In the genomic region with DNA sequence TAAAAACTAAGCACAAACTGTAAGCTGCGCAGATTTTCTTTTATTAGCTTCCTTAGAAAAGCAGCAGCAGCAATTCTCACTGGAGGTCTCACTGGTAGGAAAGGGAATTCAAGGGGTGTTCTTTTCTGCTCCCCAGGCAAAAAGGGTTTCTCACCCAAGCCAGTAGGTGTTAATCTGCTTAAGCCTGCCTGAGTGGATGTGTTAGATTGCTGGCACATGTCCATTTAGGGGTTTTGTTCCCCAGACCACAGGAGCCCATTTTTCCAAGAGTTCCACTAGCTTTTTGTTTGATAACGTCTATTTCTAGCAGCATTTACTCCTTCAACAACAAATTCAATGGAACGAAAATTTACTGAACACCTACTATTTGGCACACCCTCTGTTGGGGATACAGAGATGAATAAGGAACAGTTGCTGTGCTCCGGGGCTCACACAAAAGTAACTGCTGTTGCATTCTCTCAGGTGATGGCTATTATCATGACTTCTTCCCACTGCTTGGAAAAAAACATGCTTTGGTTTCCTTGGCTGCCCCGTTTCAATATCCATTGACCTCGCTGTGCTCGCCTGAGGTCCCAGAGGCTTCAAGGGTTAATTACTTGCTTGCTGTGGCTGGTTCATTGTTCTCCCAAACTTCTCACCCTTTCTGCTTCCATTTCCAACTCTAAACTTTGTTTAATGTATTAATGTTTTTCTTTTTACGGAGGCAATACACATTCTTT, we compare ENCODE assay signal across 14 cellular contexts. TPM values are rescaled to one million over a fixed set of nuclear protein-coding genes. Genes with fewer than 3 reads are reported as not detected.
DNase-seq lines count a peak whose midpoint lies in the region; ATAC-seq and TF ChIP-seq lines count a peak whose summit lies in the region.
"Had no signal": no experiment of that assay in that cellular context is flagged by ENCODE, and none has a peak within 500 bp of the region (broad histone marks: within the 10 kb centered on the region; RNA-seq: fewer than 3 reads in every experiment).

No MANE protein-coding gene starts in this region.

- H3K9me3 Mint-ChIP-seq in neural progenitor cell, result no peaks in the 10 kb centered on the region
- H3K9me3 Mint-ChIP-seq: CD8-positive, alpha-beta T cell; IgD-negative memory B cell had no signal

- H3K79me2 ChIP-seq in neural progenitor cell (ENCODE audit: low read depth), result no peaks in the 10 kb centered on the region

- H3F3A ChIP-seq in neural progenitor cell (ENCODE audit: low read depth), result peaks cover 40% of the 10 kb centered on the region

- H3K4me2 ChIP-seq in neural progenitor cell, result peak overlapping the region; percentile 70

- H3K4me3 Mint-ChIP-seq in neural progenitor cell, result peak overlapping the region; percentile 33
- H3K4me3 Mint-ChIP-seq: CD8-positive, alpha-beta T cell; IgD-negative memory B cell had no signal

- H3K4me1 Mint-ChIP-seq in neural progenitor cell, result peaks cover 52% of the 10 kb centered on the region

- no peak for TF ChIP-seq CTCF in neural progenitor cell (IDR thresholded peaks at IDR 0.05)

- H3K4me3 ChIP-seq in ectodermal cell (ENCODE audit: insufficient read depth, low read depth, low read length) (no peak overlapping the region), neural progenitor cell (peak overlapping the region; percentile 9)

- H3K9me3 ChIP-seq in ectodermal cell (ENCODE audit: control insufficient read depth, low read length) (no peaks in the 10 kb centered on the region), neural progenitor cell (ENCODE audit: low read depth) (no peaks in the 10 kb centered on the region)

- H3K36me3 Mint-ChIP-seq in neural progenitor cell, result peaks cover 50% of the 10 kb centered on the region
- H3K36me3 Mint-ChIP-seq: CD14-positive monocyte; CD8-positive, alpha-beta T cell had no signal

- H2AFZ ChIP-seq in neural progenitor cell (replicated peaks), result no peak overlapping the region

- DNase-seq in NCI-H524 (lab: John Stamatoyannopoulos, UW) (peak; percentile 19 to 61), NCI-H524 treated with DMSO at 0.1 percent for 48 hours (lab: John Stamatoyannopoulos, UW) (no peak), neural progenitor cell (ENCODE audit: low spot score) (peak; percentile 76), Kasumi-1 (lab: John Stamatoyannopoulos, UW) (no peak), pons (ENCODE audit: low spot score) (no peak)
- DNase-seq: CD8-positive, alpha-beta T cell; COR-L47; DND-41; GDM1 had no signal

- peak overlapping the region; percentile 33 for H3K27ac ChIP-seq in ectodermal cell (ENCODE audit: insufficient read depth, low read depth, low read length, poor library complexity, severe bottlenecking)
- peak overlapping the region; percentile 60 for H3K27ac ChIP-seq in neural progenitor cell
- H3K27ac ChIP-seq: 22Rv1 had no signal

- H3K4me1 ChIP-seq in ectodermal cell (ENCODE audit: control insufficient read depth, insufficient read depth, low read length) (peaks cover 24% of the 10 kb centered on the region), neural progenitor cell (peaks cover 61% of the 10 kb centered on the region)

- no peak overlapping the region for H3K9ac ChIP-seq in neural progenitor cell

- H3K27me3 ChIP-seq in ectodermal cell (ENCODE audit: control insufficient read depth, insufficient read depth, low read length, poor library complexity, severe bottlenecking), result no peaks in the 10 kb centered on the region
- H3K27me3 ChIP-seq in neural progenitor cell, result no peaks in the 10 kb centered on the region

- 33 to 37% methylated on average over 7 of the region's 8 CpGs for WGBS in ectodermal cell, 2 experiments

- no peaks in the 10 kb centered on the region for H4K20me1 ChIP-seq in neural progenitor cell (ENCODE audit: low read depth)

- H3K36me3 ChIP-seq in ectodermal cell (ENCODE audit: control insufficient read depth, insufficient read depth, low read length) (peaks cover 14% of the 10 kb centered on the region), neural progenitor cell (no peaks in the 10 kb centered on the region)

- ATAC-seq in GM19467 (IDR thresholded peaks at IDR 0.05; ENCODE audit: unreplicated experiment), result no peak
- ATAC-seq: CD8-positive, alpha-beta T cell had no signal

- peaks cover 4% of the 10 kb centered on the region for H3K27me3 Mint-ChIP-seq in neural progenitor cell (ENCODE audit: insufficient read depth, low read depth)

- H3K27ac Mint-ChIP-seq in neural progenitor cell, result peak overlapping the region; percentile 94
- H3K27ac Mint-ChIP-seq: CD14-positive monocyte; CD8-positive, alpha-beta T cell; IgD-negative memory B cell had no signal

RNA-seq across cellular contexts. Expression of a gene that starts 31.1 kb away (rescaled TPM):
- polyA plus RNA-seq in ectodermal cell (2013, experiment 1 of 4), result 44.8 TPM
- polyA plus RNA-seq in ectodermal cell (2013, experiment 2 of 4), result 42.4 TPM
- polyA plus RNA-seq in ectodermal cell (2013, experiment 3 of 4), result 28.5 TPM
- polyA plus RNA-seq in ectodermal cell (2013, experiment 4 of 4), result 38.6 TPM
- 21.2 and 33.2 TPM in 2 replicates for total RNA-seq in neural progenitor cell (ENCODE audit: low replicate concordance)

Comparison
In these comparisons a context has a peak if more than half of its experiments do, and no peak if none do; other contexts are left out.
1. DNase-seq: peak in NCI-H524 (2 of 2) and neural progenitor cell (single experiment); none in NCI-H524 treated with DMSO at 0.1 percent for 48 hours (single experiment), Kasumi-1 (0 of 2) and pons (single experiment).